ENCODE assay signal across 8 cellular contexts in genomic region chr5:181221792-181222629, GRCh38. TPM values are rescaled to one million over a fixed set of nuclear protein-coding genes. Genes with fewer than 3 reads are reported as not detected.
A peak's percentile ranks its signal among the peaks of the same experiment; 100 is the strongest.
DNase-seq lines count a peak whose midpoint lies in the region; TF ChIP-seq lines count a peak whose summit lies in the region.

No MANE protein-coding gene starts in this region.

- no peaks in the 10 kb centered on the region for H3K36me3 Mint-ChIP-seq in activated naive CD8-positive, alpha-beta T cell

- H2AFZ ChIP-seq in OCI-LY7 (ENCODE audit: low read length), result peak overlapping the region; percentile 66; the same call in 1 of the 2 replicates

- H3K9me3 ChIP-seq in ES-I3 (ENCODE audit: control insufficient read depth, insufficient read depth, low read length) (no peaks in the 10 kb centered on the region), OCI-LY7 (ENCODE audit: low read length) (no peaks in the 10 kb centered on the region), left ventricle myocardium inferior (replicated peaks) (no peaks in the 10 kb centered on the region)

- DNase-seq in HFF-Myc (ENCODE audit: extremely low read depth, low read depth) (peak; percentile 90), OCI-LY7 (ENCODE audit: low spot score) (peak; percentile 89), left ventricle myocardium inferior (peak; percentile 91), retina (peak; percentile 97), NCI-H1105 treated with DMSO at 0.1 percent for 48 hours (lab: John Stamatoyannopoulos, UW) (no peak)
- DNase-seq in effector CD8-positive, alpha-beta T cell (lab: John Stamatoyannopoulos, UW), result no peak

- H3K4me1 ChIP-seq in ES-I3 (ENCODE audit: insufficient read depth, low read length), result no peaks in the 10 kb centered on the region
- peaks cover 52% of the 10 kb centered on the region for H3K4me1 ChIP-seq in OCI-LY7 (ENCODE audit: insufficient read depth, low read length, poor library complexity, severe bottlenecking)
- H3K4me1 ChIP-seq in left ventricle myocardium inferior, result peaks cover 53% of the 10 kb centered on the region

- POLR2A ChIA-PET in OCI-LY7 (lab: Charles Lee), result interaction anchor here (0.6 to 3.6 kb wide), 8 partner anchors 15 to 61 kb away, joined by 3 to 20 read pairs (median 6); partner anchors contain the start of gene TRIM52

- H3K4me1 Mint-ChIP-seq in activated naive CD8-positive, alpha-beta T cell (ENCODE audit: low read depth), result peaks cover 58% of the 10 kb centered on the region

- H3K9me3 Mint-ChIP-seq in activated naive CD8-positive, alpha-beta T cell (ENCODE audit: low read depth), result no peaks in the 10 kb centered on the region

- H3K27ac ChIP-seq in OCI-LY7 (ENCODE audit: low read depth, low read length, poor library complexity, severe bottlenecking) (peak overlapping the region; percentile 97), left ventricle myocardium inferior (replicated peaks) (peak overlapping the region; percentile 100)

- peak overlapping the region; percentile 79 for H3K4me3 ChIP-seq in HFF-Myc (replicated peaks; ENCODE audit: low read depth, low read length)
- peak overlapping the region; percentile 86 for H3K4me3 ChIP-seq in OCI-LY7 (ENCODE audit: low read depth, low read length, poor library complexity, severe bottlenecking)
- H3K4me3 ChIP-seq in left ventricle myocardium inferior, result peak overlapping the region; percentile 96

- no peaks in the 10 kb centered on the region for H3K36me3 ChIP-seq in ES-I3 (ENCODE audit: insufficient read depth, low read length)
- H3K36me3 ChIP-seq in OCI-LY7 (ENCODE audit: insufficient read depth, low read length), result peaks cover 20% of the 10 kb centered on the region
- H3K36me3 ChIP-seq in left ventricle myocardium inferior, result peaks cover 2% of the 10 kb centered on the region

- no peaks in the 10 kb centered on the region for H3K27me3 ChIP-seq in left ventricle myocardium inferior (ENCODE audit: low read depth)

- H3K4me2 ChIP-seq in OCI-LY7 (ENCODE audit: low read length), result peak overlapping the region; percentile 88

- peak overlapping the region; percentile 99 for H3K27ac Mint-ChIP-seq in activated naive CD8-positive, alpha-beta T cell

- no peak for TF ChIP-seq CTCF in HFF-Myc (IDR thresholded peaks at IDR 0.05; ENCODE audit: low read depth, low read length, missing control alignments)
- TF ChIP-seq CTCF in OCI-LY7 (conservative IDR thresholded peaks at IDR 0.05; ENCODE audit: low read length), result no peak
- no peak for TF ChIP-seq CTCF in left ventricle myocardium inferior (IDR thresholded peaks at IDR 0.05; ENCODE audit: borderline replicate concordance)

- H3K9me2 ChIP-seq in OCI-LY7 (ENCODE audit: insufficient read depth, low read length), result no peaks in the 10 kb centered on the region

- peaks cover 31% of the 10 kb centered on the region for H3K79me2 ChIP-seq in OCI-LY7 (ENCODE audit: insufficient read depth, low read depth, low read length)

- peaks cover 5% of the 10 kb centered on the region; the same call in 1 of the 2 replicates for H4K20me1 ChIP-seq in OCI-LY7 (ENCODE audit: insufficient read depth, low read length)

- intact Hi-C loops in OCI-LY7 (cut with micrococcal nuclease; ENCODE audit: unreplicated experiment), result loop anchor here (1.0 to 2.0 kb wide), 4 partner anchors 15 to 417 kb away; no protein-coding TSS in a partner anchor
- intact Hi-C loops in left ventricle myocardium inferior (cut with micrococcal nuclease), result no loop called here

- BruUV-seq in OCI-LY7 (replicated peaks; lab: Mats Ljungman, UMichigan), result no TSS peak

- CTCF ChIA-PET in OCI-LY7 (lab: Charles Lee; ENCODE audit: unreplicated experiment), result interaction anchor here (1.5 kb wide), 1 partner anchor 24 kb away, joined by 4 read pairs; no protein-coding TSS in a partner anchor

- no peaks in the 10 kb centered on the region for H3K27me3 Mint-ChIP-seq in activated naive CD8-positive, alpha-beta T cell

- H3K9ac ChIP-seq in ES-I3 (ENCODE audit: low read depth, low read length), result peak overlapping the region; percentile 60

- peak overlapping the region; percentile 96 for H3K4me3 Mint-ChIP-seq in activated naive CD8-positive, alpha-beta T cell

RNA-seq across cellular contexts. Expression of gene TRIM41, which starts 1.1 kb away (rescaled TPM):
- 30.2 and 30.4 TPM in 2 replicates for total RNA-seq in OCI-LY7 (2014; rRNA removed; shearing (Covaris generic))
- total RNA-seq in OCI-LY7 (2022) (68.2 and 73.4 TPM in 2 replicates), left ventricle myocardium inferior (26.4 TPM)

RNA-seq across cellular contexts. Expression of gene TRIM7, which starts 17.0 kb away (rescaled TPM):
- total RNA-seq in OCI-LY7 (2014; rRNA removed; shearing (Covaris generic)), result 0.22 and 0.44 TPM in 2 replicates
- total RNA-seq in OCI-LY7 (2022) (1.8 and 2.2 TPM in 2 replicates), left ventricle myocardium inferior (6.4 TPM)

RNA-seq across cellular contexts. Expression of gene RACK1, which starts 21.7 kb away (rescaled TPM):
- 4,583 and 5,614 TPM in 2 replicates for total RNA-seq in OCI-LY7 (2014; rRNA removed; shearing (Covaris generic))
- total RNA-seq in OCI-LY7 (2022) (2,077 and 2,357 TPM in 2 replicates), left ventricle myocardium inferior (628 TPM)

RNA-seq across cellular contexts. Expression of gene TRIM52, which starts 38.9 kb away (rescaled TPM):
- 16.1 and 25.1 TPM in 2 replicates for total RNA-seq in OCI-LY7 (2014; rRNA removed; shearing (Covaris generic))
- total RNA-seq in OCI-LY7 (2022) (33.5 and 34.5 TPM in 2 replicates), left ventricle myocardium inferior (8.5 TPM)

Comparison
In these comparisons a context has a peak if more than half of its experiments do, and no peak if none do; other contexts are left out.
1. DNase-seq: peak in HFF-Myc (single experiment), OCI-LY7 (single experiment), left ventricle myocardium inferior (single experiment) and retina (single experiment); none in NCI-H1105 treated with DMSO at 0.1 percent for 48 hours (single experiment) and effector CD8-positive, alpha-beta T cell (single experiment).
2. Peak in every context shown above with its lines, with median percentiles within 50 percentile points of each other: H3K4me3 ChIP-seq.